In the genomic region with DNA sequence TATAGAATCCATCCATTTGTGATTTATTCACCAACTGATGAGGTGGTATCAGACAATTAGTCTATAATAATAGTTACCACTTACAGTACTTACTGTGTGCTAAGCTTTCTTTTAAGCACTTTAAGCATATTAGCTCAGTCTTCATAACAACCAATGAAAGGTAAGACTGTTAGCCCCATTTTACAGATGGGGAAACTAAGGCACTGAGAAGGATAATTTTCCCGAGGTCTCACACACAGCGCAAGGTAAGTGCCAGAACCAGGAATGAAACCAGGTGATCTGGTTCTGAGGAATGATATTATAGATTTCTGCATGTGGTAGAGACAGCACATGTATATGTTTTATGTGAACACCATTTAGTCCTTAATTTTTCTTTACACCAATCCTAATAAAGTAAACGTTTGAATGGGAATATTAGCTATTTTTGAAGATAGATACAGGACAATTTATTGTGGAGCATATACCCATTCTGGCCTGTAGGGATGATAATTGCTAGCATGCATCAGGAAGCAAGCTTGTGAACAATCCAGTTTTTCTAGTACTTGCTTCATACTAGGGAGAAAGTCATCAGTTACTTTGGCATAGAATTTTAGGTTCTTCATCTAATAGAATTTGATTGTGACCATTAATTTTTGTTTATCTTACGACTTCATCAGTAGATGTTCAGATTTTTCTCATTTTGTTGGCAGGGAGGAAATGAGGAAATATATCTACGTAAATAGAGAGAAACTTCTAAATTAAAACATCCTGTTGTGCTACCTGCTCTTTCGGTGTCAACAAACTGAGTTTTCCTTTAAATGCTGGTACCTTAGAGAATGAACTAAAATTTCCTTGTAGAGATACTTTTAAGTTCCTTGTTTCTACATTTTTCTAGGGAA, we compare ENCODE assay signal across 8 cellular contexts. TPM values are rescaled to one million over a fixed set of nuclear protein-coding genes. Genes with fewer than 3 reads are reported as not detected.
A peak's percentile ranks its signal among the peaks of the same experiment; 100 is the strongest.
DNase-seq lines count a peak whose midpoint lies in the region; ATAC-seq and TF ChIP-seq lines count a peak whose summit lies in the region.

No MANE protein-coding gene starts in this region.

- H3K27ac ChIP-seq in left ventricle myocardium inferior (replicated peaks) (no peak overlapping the region), iPS-20b (ENCODE audit: low read length) (no peak overlapping the region), vagina (peak overlapping the region; percentile 37), aorta (ENCODE audit: low read depth in 1 of 2, low read length in 2 of 2) (no peak overlapping the region)

- H3K27me3 ChIP-seq in left ventricle myocardium inferior (ENCODE audit: low read depth) (no peaks in the 10 kb centered on the region), iPS-20b (ENCODE audit: insufficient read depth, low read length) (no peaks in the 10 kb centered on the region), vagina (no peaks in the 10 kb centered on the region), aorta (ENCODE audit: control insufficient read depth in 1 of 2, insufficient read depth in 2 of 2, low read length in 1 of 2) (no peaks in the 10 kb centered on the region)

- DNase-seq in left ventricle myocardium inferior (no peak), Right ventricle myocardium inferior (ENCODE audit: missing footprints) (no peak), vagina (ENCODE audit: extremely low spot score in 2 of 2) (no peak), aorta (no peak)
- no peak for DNase-seq in activated CD8-positive, alpha-beta T cell treated with anti-CD3 and anti-CD28 coated beads for 36 hours

- H3K4me1 ChIP-seq in left ventricle myocardium inferior = peaks cover 88% of the 10 kb centered on the region
- H3K4me1 ChIP-seq in iPS-20b (ENCODE audit: insufficient read depth, low read length) = peaks cover 16% of the 10 kb centered on the region
- peaks cover 70% of the 10 kb centered on the region for H3K4me1 ChIP-seq in vagina
- H3K4me1 ChIP-seq in aorta (ENCODE audit: control insufficient read depth in 1 of 2, insufficient read depth in 2 of 2, low read length in 2 of 2) = peaks cover 0 to 4% of the 10 kb centered on the region in 2 donors

- no peaks in the 10 kb centered on the region for H3K9me3 Mint-ChIP-seq in activated CD8-positive, alpha-beta T cell treated with anti-CD3 and anti-CD28 coated beads for 36 hours

- H3K4me3 Mint-ChIP-seq in activated CD8-positive, alpha-beta T cell treated with anti-CD3 and anti-CD28 coated beads for 36 hours = peak overlapping the region; percentile 90

- intact Hi-C loops in left ventricle myocardium inferior (cut with micrococcal nuclease) = no loop called here
- intact Hi-C loops in Right ventricle myocardium inferior (cut with DNase I) = loop anchor here (5.0 kb wide), 1 partner anchor 74 kb away; a partner anchor contains a TSS
- intact Hi-C loops in activated CD8-positive, alpha-beta T cell treated with anti-CD3 and anti-CD28 coated beads for 36 hours (cut with micrococcal nuclease) = loop anchor here (5.0 kb wide), 1 partner anchor 74 kb away; a partner anchor contains a TSS
- intact Hi-C loops in vagina (cut with DNase I) = no loop called here
- intact Hi-C loops in aorta (cut with DNase I) = loop anchor here (5.0 to 10.0 kb wide), 4 partner anchors 69 to 546 kb away; a partner anchor contains a TSS

- H3K27ac Mint-ChIP-seq in activated CD8-positive, alpha-beta T cell treated with anti-CD3 and anti-CD28 coated beads for 36 hours = peak overlapping the region; percentile 68

- H3K9me3 ChIP-seq in left ventricle myocardium inferior (replicated peaks) (no peaks in the 10 kb centered on the region), iPS-20b (ENCODE audit: insufficient read depth, low read depth, low read length) (no peaks in the 10 kb centered on the region), vagina (no peaks in the 10 kb centered on the region), aorta (ENCODE audit: control insufficient read depth, low read length) (no peaks in the 10 kb centered on the region)

- H3K36me3 ChIP-seq in left ventricle myocardium inferior (no peaks in the 10 kb centered on the region), iPS-20b (ENCODE audit: insufficient read depth, low read depth, low read length) (peaks cover 27% of the 10 kb centered on the region; the same call in 1 of the 2 replicates), vagina (no peaks in the 10 kb centered on the region), aorta (ENCODE audit: control insufficient read depth in 1 of 2, insufficient read depth in 2 of 2, low read length in 1 of 2) (no peaks in the 10 kb centered on the region)

- TF ChIP-seq CTCF in left ventricle myocardium inferior (IDR thresholded peaks at IDR 0.05; ENCODE audit: borderline replicate concordance) (peak; percentile 29), vagina (IDR thresholded peaks at IDR 0.05) (no peak)
- peak; percentile 43 for TF ChIP-seq CTCF in activated CD8-positive, alpha-beta T cell treated with anti-CD3 and anti-CD28 coated beads for 36 hours (IDR thresholded peaks at IDR 0.05)

- POLR2A ChIA-PET in activated CD8-positive, alpha-beta T cell treated with anti-CD3 and anti-CD28 coated beads for 36 hours (lab: Charles Lee) = interaction anchor here (0.9 to 1.9 kb wide), 7 partner anchors 8 to 78 kb away, joined by 3 to 8 read pairs (median 5); a partner anchor contains a TSS

- peaks cover 50% of the 10 kb centered on the region for H3K36me3 Mint-ChIP-seq in activated CD8-positive, alpha-beta T cell treated with anti-CD3 and anti-CD28 coated beads for 36 hours (ENCODE audit: low read depth)

- ATAC-seq in Right ventricle myocardium inferior (no peak), GM21390 (IDR thresholded peaks at IDR 0.05; ENCODE audit: unreplicated experiment) (no peak), aorta (ENCODE audit: low FRiP score) (no peak), HG02840 (IDR thresholded peaks at IDR 0.05; ENCODE audit: low FRiP score, unreplicated experiment) (no peak)
- ATAC-seq in activated CD8-positive, alpha-beta T cell treated with anti-CD3 and anti-CD28 coated beads for 36 hours = no peak

- H3K4me3 ChIP-seq in left ventricle myocardium inferior (peak overlapping the region; percentile 93), iPS-20b (ENCODE audit: low read length) (peak overlapping the region; percentile 88; the same call in 1 of the 2 replicates), vagina (no peak overlapping the region), aorta (ENCODE audit: low read length in 2 of 2) (peak overlapping the region in 1 of 2 donors; percentile 8)

- 70 to 71% methylated on average over 6 of the region's 6 CpGs for WGBS in aorta, 2 donors

- CTCF ChIA-PET in activated CD8-positive, alpha-beta T cell treated with anti-CD3 and anti-CD28 coated beads for 36 hours (lab: Charles Lee) = interaction anchor here (0.7 to 3.2 kb wide), 10 partner anchors 7 to 156 kb away, joined by 3 to 14 read pairs (median 4); a partner anchor contains a TSS

- H3K9ac ChIP-seq in iPS-20b (ENCODE audit: low read depth, low read length) = no peak overlapping the region; the same call in 1 of the 2 replicates

- TF ChIP-seq POLR2A in vagina (IDR thresholded peaks at IDR 0.05) = no peak

- no peaks in the 10 kb centered on the region for H3K27me3 Mint-ChIP-seq in activated CD8-positive, alpha-beta T cell treated with anti-CD3 and anti-CD28 coated beads for 36 hours

- H3K4me1 Mint-ChIP-seq in activated CD8-positive, alpha-beta T cell treated with anti-CD3 and anti-CD28 coated beads for 36 hours (ENCODE audit: low read depth) = peaks cover 63% of the 10 kb centered on the region

RNA-seq across cellular contexts. Expression of a gene that starts 3.0 kb away (rescaled TPM):
- total RNA-seq in left ventricle myocardium inferior (106 TPM), Right ventricle myocardium inferior (110 TPM), vagina (87.4 TPM), aorta (100 to 1,000 TPM; 166 to 167 TPM)
- 100 to 1,000 TPM; 220 to 226 TPM for total RNA-seq in activated CD8-positive, alpha-beta T cell treated with anti-CD3 and anti-CD28 coated beads for 36 hours
- polyA plus RNA-seq in aorta = 100 to 1,000 TPM; 105 to 117 TPM

RNA-seq across cellular contexts. Expression of a gene that starts 21.4 kb away (rescaled TPM):
- total RNA-seq in left ventricle myocardium inferior = 2.4 TPM
- 2.3 TPM for total RNA-seq in Right ventricle myocardium inferior
- total RNA-seq in activated CD8-positive, alpha-beta T cell treated with anti-CD3 and anti-CD28 coated beads for 36 hours = 10 to 100 TPM; 88.4 to 93.8 TPM
- 19.6 TPM for total RNA-seq in vagina
- total RNA-seq in aorta = 10 to 100 TPM; 21.6 to 27.2 TPM
- polyA plus RNA-seq in aorta = 10 to 100 TPM in 1 of 2 donors, 1 to 10 TPM in 1; 1.4 to 77.2 TPM

Comparison
In these comparisons a context has a peak if more than half of its experiments do, and no peak if none do; other contexts are left out.
1. intact Hi-C loops: an anchor here in Right ventricle myocardium inferior (5.0 kb wide), activated CD8-positive, alpha-beta T cell treated with anti-CD3 and anti-CD28 coated beads for 36 hours (5.0 kb wide) and aorta (5.0 to 10.0 kb wide); none called in left ventricle myocardium inferior and vagina.
2. H3K4me3 ChIP-seq: peak in left ventricle myocardium inferior (single experiment) and iPS-20b (single experiment); none in vagina (0 of 2).
3. CTCF ChIP-seq: peak in left ventricle myocardium inferior (single experiment) and activated CD8-positive, alpha-beta T cell treated with anti-CD3 and anti-CD28 coated beads for 36 hours (single experiment); none in vagina (0 of 3).